8 cellular contexts compared by ENCODE assay signal in genomic region chr13:100673831-100674362, GRCh38. TPM values are rescaled to one million over a fixed set of nuclear protein-coding genes. Genes with fewer than 3 reads are reported as not detected.
A peak's percentile ranks its signal among the peaks of the same experiment; 100 is the strongest.
DNase-seq lines count a peak whose midpoint lies in the region; ATAC-seq and TF ChIP-seq lines count a peak whose summit lies in the region.

No MANE protein-coding gene starts in this region.

- H3F3A ChIP-seq in DOHH2 (ENCODE audit: control insufficient read depth, insufficient read depth), result peaks cover 6% of the 10 kb centered on the region; the same call in 1 of the 2 replicates

- H4K20me1 ChIP-seq in DOHH2 (ENCODE audit: control insufficient read depth, insufficient read depth, low read depth, low read length), result peaks cover 6% of the 10 kb centered on the region

- peaks cover 44% of the 10 kb centered on the region for H3K79me2 ChIP-seq in DOHH2 (ENCODE audit: control insufficient read depth, low read length)

- H3K36me3 ChIP-seq in DOHH2 (ENCODE audit: control insufficient read depth, low read length), result peaks cover 14% of the 10 kb centered on the region

- peak overlapping the region; percentile 86 for H3K4me3 ChIP-seq in DOHH2 (ENCODE audit: low read length)

- intact Hi-C loops in left cardiac atrium (cut with DNase I), result no loop called here

- TF ChIP-seq CTCF in DOHH2 (IDR thresholded peaks at IDR 0.05; ENCODE audit: low read depth, low read length, poor library complexity, severe bottlenecking), result no peak

- peak; percentile 23 for ATAC-seq in GM21447 (IDR thresholded peaks at IDR 0.05; ENCODE audit: unreplicated experiment)
- peak; percentile 29 to 38 for ATAC-seq in left cardiac atrium

- peaks cover 25% of the 10 kb centered on the region for H3K4me1 ChIP-seq in DOHH2 (ENCODE audit: control insufficient read depth, low read length)

- in situ Hi-C loops in SK-MEL-5 (cut with HindIII; ENCODE audit: low pct_unique_long_range_greater_than_20kb, low sequenced_read_pairs), result no loop called here

- no peaks in the 10 kb centered on the region for H3K9me2 ChIP-seq in DOHH2 (replicated peaks; ENCODE audit: control insufficient read depth, low read length)

- DNase-seq in HS-5 (ENCODE audit: low read depth), result peak; percentile 15
- peak; percentile 45 for DNase-seq in SK-MEL-5 (ENCODE audit: low read depth, low spot score)
- DNase-seq in amniotic epithelial cell (ENCODE audit: low read depth), result peak; percentile 87
- peak; percentile 47 for DNase-seq in left cardiac atrium
- peak; percentile 75 for DNase-seq in pons (ENCODE audit: low spot score)
- no peak for DNase-seq in retina

- H3K9me3 ChIP-seq in DOHH2 (ENCODE audit: control insufficient read depth, insufficient read depth, low read length), result no peaks in the 10 kb centered on the region

- H3K27ac ChIP-seq in DOHH2 (ENCODE audit: low read depth, low read length), result no peak overlapping the region

- H3K27me3 ChIP-seq in DOHH2 (ENCODE audit: control insufficient read depth, low read length), result no peaks in the 10 kb centered on the region

- H3K4me2 ChIP-seq in DOHH2 (ENCODE audit: low read length), result peak overlapping the region; percentile 95

RNA-seq across cellular contexts. Expression of gene TMTC4, which starts 0.7 kb away (rescaled TPM):
- total RNA-seq in SK-MEL-5 (2014; rRNA removed; shearing (Covaris generic)), result 17.8 and 18.0 TPM in 2 replicates
- 13.3 and 22.4 TPM in 2 replicates for polyA plus RNA-seq in SK-MEL-5 (2015; cell fraction: cytosol; rRNA removed)
- 53.5 and 69.8 TPM in 2 replicates for polyA plus RNA-seq in SK-MEL-5 (2015; cell fraction: nucleus; rRNA removed)
- total RNA-seq in left cardiac atrium, result 1 to 10 TPM; 7.8 to 9.7 TPM
